ENCODE assay signal across 15 cellular contexts in the genomic region with DNA sequence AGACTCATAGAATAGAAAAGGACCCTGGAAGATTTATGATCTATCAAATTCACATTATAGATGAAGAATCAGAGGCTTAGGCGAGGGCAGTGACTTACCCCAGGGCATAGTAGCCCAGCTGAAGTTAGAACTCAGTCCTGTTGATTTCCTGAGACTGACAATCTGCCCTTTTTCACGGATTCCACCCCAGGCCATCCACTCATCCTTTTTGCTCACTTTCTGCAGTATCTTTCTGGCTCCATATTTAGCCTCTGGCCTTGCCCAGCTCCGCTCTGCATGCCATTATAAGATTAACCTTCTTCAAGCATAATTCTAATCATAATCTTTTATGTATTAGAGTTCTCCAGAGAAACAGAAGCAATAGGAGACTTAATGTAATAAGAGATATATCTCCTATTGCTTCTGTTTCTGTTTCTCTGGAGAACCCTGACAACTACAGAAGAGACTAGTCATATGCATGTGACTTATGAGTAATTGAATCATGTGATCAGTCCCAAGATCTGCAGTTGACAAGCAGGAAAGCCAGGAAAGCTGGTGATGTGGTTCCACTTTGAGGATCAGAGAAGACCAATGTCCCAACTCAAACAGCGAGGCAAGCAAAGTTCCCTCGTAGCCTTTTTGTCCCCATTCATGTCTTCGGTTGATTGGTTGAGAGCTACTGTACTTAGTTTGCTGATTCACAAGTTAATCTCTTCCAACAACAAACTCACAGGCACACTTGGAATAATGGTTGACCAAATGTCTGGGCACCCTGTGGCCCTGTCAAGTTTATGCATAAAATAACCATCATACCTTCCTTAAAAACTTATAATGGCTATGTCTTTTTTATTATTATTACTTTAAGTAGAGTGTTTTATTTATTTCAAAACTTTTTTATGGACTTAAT.
DNase-seq lines count a peak whose midpoint lies in the region.
"Had no signal": no experiment of that assay in that cellular context is flagged by ENCODE, and none has a peak within 500 bp of the region (broad histone marks: within the 10 kb centered on the region; RNA-seq: fewer than 3 reads in every experiment).

No MANE protein-coding gene starts in this region.

- DNase-seq in DMS53 (lab: John Stamatoyannopoulos, UW) (peak; percentile 25), DMS53 treated with DMSO at 0.1 percent for 48 hours (lab: John Stamatoyannopoulos, UW; ENCODE audit: unreplicated experiment) (no peak), SK-MEL-5 (ENCODE audit: low read depth, low spot score) (peak; percentile 74), fibroblast of peridontal ligament (ENCODE audit: extremely low read depth) (peak; percentile 34), stromal cell of bone marrow (ENCODE audit: low read depth) (peak; percentile 52), hepatic stellate cell (ENCODE audit: low spot score) (no peak)
- no peak for DNase-seq in stimulated activated CD4-positive, alpha-beta T cell treated with anti-CD3 and anti-CD28 coated beads, Interleukin-1b, Interleukin-23, amount 100 ng/mL, for 48 hours
- DNase-seq in activated CD4-positive, alpha-beta T cell treated with anti-CD3 and anti-CD28 coated beads for 48 hours = no peak
- DNase-seq: activated CD4-positive, alpha-beta memory T cell treated with anti-CD3 and anti-CD28 coated beads, Interleukin-2, amount 10 ng/mL, durations not matched to agents 7 days and 5 days; activated naive CD4-positive, alpha-beta T cell treated with anti-CD3 and anti-CD28 coated beads for 36 hours; activated T-cell treated with anti-CD3 and anti-CD28 coated beads, Interleukin-2, amount 50 U/mL, for 1 hour; anterior cingulate cortex; NCI-H1694; stimulated activated CD4-positive, alpha-beta T cell treated with anti-CD3 and anti-CD28 coated beads, Interleukin-4, amount 100 ng/mL, for 1 hour; substantia nigra had no signal

- in situ Hi-C loops in SK-MEL-5 (cut with HindIII; ENCODE audit: low pct_unique_long_range_greater_than_20kb, low sequenced_read_pairs) = no loop called here

Comparison
In these comparisons a context has a peak if more than half of its experiments do, and no peak if none do; other contexts are left out.
1. DNase-seq: peak in DMS53 (single experiment), SK-MEL-5 (single experiment), fibroblast of peridontal ligament (single experiment) and stromal cell of bone marrow (single experiment); none in DMS53 treated with DMSO at 0.1 percent for 48 hours (single experiment), stimulated activated CD4-positive, alpha-beta T cell treated with anti-CD3 and anti-CD28 coated beads, Interleukin-1b, Interleukin-23, amount 100 ng/mL, for 48 hours (single experiment), activated CD4-positive, alpha-beta T cell treated with anti-CD3 and anti-CD28 coated beads for 48 hours (single experiment) and hepatic stellate cell (single experiment).